Comparison of ENCODE assay signal across 17 cellular contexts in genomic region chr17:66604381-66604780, GRCh38.
"Had no signal": no experiment of that assay in that cellular context is flagged by ENCODE, and none has a peak within 500 bp of the region (broad histone marks: within the 10 kb centered on the region; RNA-seq: fewer than 3 reads in every experiment).

No MANE protein-coding gene starts in this region.

- ATAC-seq: activated CD8-positive, alpha-beta memory T cell treated with anti-CD3 and anti-CD28 coated beads, Interleukin-2, amount 10 ng/mL, durations not matched to agents 7 days and 5 days; effector memory CD8-positive, alpha-beta T cell; left lobe of liver; naive thymus-derived CD8-positive, alpha-beta T cell; pancreas; stimulated activated naive B cell treated with anti-CD40 and anti-IgM and Interleukin-4, amounts not matched to agents 10 μg/mL and 1 μg/mL and 100 μg/mL, for 72 hours; WTC11 had no signal

- DNase-seq: activated CD4-positive, alpha-beta memory T cell treated with anti-CD3 and anti-CD28 coated beads, Interleukin-2, amount 10 ng/mL, durations not matched to agents 7 days and 5 days; activated CD4-positive, alpha-beta T cell treated with anti-CD3 and anti-CD28 coated beads for 4 hours; activated naive CD4-positive, alpha-beta T cell treated with anti-CD3 and anti-CD28 coated beads for 36 hours; cerebellar nuclear complex; effector memory CD8-positive, alpha-beta T cell; foreskin melanocyte; kidney; naive thymus-derived CD8-positive, alpha-beta T cell; pancreas; spleen; stimulated activated CD4-positive, alpha-beta T cell treated with anti-CD3 and anti-CD28 coated beads, Interleukin-4, amount 100 ng/mL, for 4 hours; stimulated activated naive B cell treated with anti-CD40 and anti-IgM and Interleukin-4, amounts not matched to agents 10 μg/mL and 1 μg/mL and 100 μg/mL, for 72 hours; thyroid gland had no signal

- H3K4me3 ChIP-seq: breast epithelium, pancreas, spleen, thyroid gland had no signal
